19 cellular contexts compared by ENCODE assay signal in the genomic region with DNA sequence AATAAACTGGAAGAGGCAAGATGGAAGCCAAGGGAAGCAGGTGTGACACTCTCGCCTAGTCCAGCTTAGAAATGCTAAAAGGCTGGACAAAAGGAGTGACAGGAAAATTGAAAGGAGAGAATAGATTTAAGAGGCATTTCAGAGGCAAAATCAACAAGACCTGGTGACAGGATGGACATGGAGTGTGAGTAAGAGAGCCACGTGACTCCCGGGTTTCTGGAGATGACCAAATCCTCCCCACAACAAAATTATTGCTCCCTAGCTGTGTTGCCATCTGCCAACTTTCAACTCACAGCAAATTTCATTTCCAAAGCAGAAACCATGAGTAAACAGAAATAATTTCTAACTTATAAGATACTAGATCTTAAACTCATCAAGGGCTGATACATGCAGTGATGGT.
"Had no signal": no experiment of that assay in that cellular context is flagged by ENCODE, and none has a peak within 500 bp of the region (broad histone marks: within the 10 kb centered on the region; RNA-seq: fewer than 3 reads in every experiment).

No MANE protein-coding gene starts in this region.

- H3K4me1 ChIP-seq: tibial artery had no signal

- H3K9me3 ChIP-seq: tibial artery had no signal

- H3K27me3 ChIP-seq: brain microvascular endothelial cell, tibial artery had no signal

- DNase-seq: activated CD4-positive, alpha-beta memory T cell treated with anti-CD3 and anti-CD28 coated beads, Interleukin-2, amount 10 ng/mL, durations not matched to agents 7 days and 5 days; activated CD4-positive, alpha-beta T cell treated with anti-CD3 and anti-CD28 coated beads for 36 hours; activated gamma-delta T cell treated with Interleukin-2 at 50 U/mL for 16 hours; activated naive CD8-positive, alpha-beta T cell treated with anti-CD3 and anti-CD28 coated beads, Interleukin-2, amount 10 ng/mL, durations not matched to agents 7 days and 5 days; activated T-cell treated with anti-CD3 and anti-CD28 coated beads, Interleukin-2, amount 50 U/mL, for 48 hours; anterior cingulate cortex; brain microvascular endothelial cell; effector memory CD4-positive, alpha-beta T cell; hypothalamus; left ventricle myocardium superior; mesendoderm; natural killer cell; nucleus accumbens; posterior cingulate gyrus; retina; stimulated activated CD4-positive, alpha-beta T cell treated with anti-CD3 and anti-CD28 coated beads, Interleukin-2, amount 100 ng/mL, for 48 hours; stimulated activated naive B cell treated with anti-CD40 and anti-IgM and Interleukin-4, amounts not matched to agents 10 μg/mL and 1 μg/mL and 100 μg/mL, for 72 hours; T-helper 17 cell; tibial artery had no signal

- H3K4me3 ChIP-seq: tibial artery had no signal

- H3K27ac ChIP-seq: brain microvascular endothelial cell, tibial artery had no signal

- ATAC-seq: activated CD4-positive, alpha-beta T cell treated with anti-CD3 and anti-CD28 coated beads for 36 hours; left ventricle myocardium superior; natural killer cell; stimulated activated naive B cell treated with anti-CD40 and anti-IgM and Interleukin-4, amounts not matched to agents 10 μg/mL and 1 μg/mL and 100 μg/mL, for 72 hours; T-helper 17 cell had no signal

- H3K36me3 ChIP-seq: brain microvascular endothelial cell had no signal
